ENCODE assay signal across 20 cellular contexts in genomic region chr12:49708851-49709250, GRCh38. TPM values are rescaled to one million over a fixed set of nuclear protein-coding genes. Genes with fewer than 3 reads are reported as not detected.
DNase-seq lines count a peak whose midpoint lies in the region; ATAC-seq and TF ChIP-seq lines count a peak whose summit lies in the region.
"Had no signal": no experiment of that assay in that cellular context is flagged by ENCODE, and none has a peak within 500 bp of the region (broad histone marks: within the 10 kb centered on the region; RNA-seq: fewer than 3 reads in every experiment).

No MANE protein-coding gene starts in this region.

- DNase-seq in NCI-H82 (lab: John Stamatoyannopoulos, UW) (peak; percentile 26), NCI-H82 treated with DMSO at 0.1 percent for 48 hours (lab: John Stamatoyannopoulos, UW; ENCODE audit: unreplicated experiment) (no peak), M059J (ENCODE audit: low read depth) (peak; percentile 37), SJCRH30 (peak; percentile 32 to 46), EL (no peak), WTC11 (ENCODE audit: low spot score) (no peak)
- DNase-seq in CD4-positive, alpha-beta memory T cell = no peak
- DNase-seq: GF-D8, HFFc6, MG63, NCI-H187 treated with DMSO at 0.1 percent for 48 hours, NCI-H2107, NCI-H446 treated with DMSO at 0.1 percent for 48 hours, NCI-H526, T-helper 2 cell had no signal

- H3K9me3 Mint-ChIP-seq in CD4-positive, alpha-beta memory T cell = peaks cover 0 to 3% (median 0%) of the 10 kb centered on the region in 8 donors
- H3K9me3 Mint-ChIP-seq in WTC11 = peaks cover 3% of the 10 kb centered on the region; the same call in 1 of the 2 replicates
- H3K9me3 Mint-ChIP-seq: GM23338, HFFc6 had no signal

- no peak overlapping the region for H3K27ac ChIP-seq in SJCRH30
- H3K27ac ChIP-seq in CD4-positive, alpha-beta memory T cell (ENCODE audit: low read depth, low read length) = no peak overlapping the region

- no peak for TF ChIP-seq CTCF in WTC11 (IDR thresholded peaks at IDR 0.05)

- no peak overlapping the region for H3K4me3 Mint-ChIP-seq in CD4-positive, alpha-beta memory T cell
- H3K4me3 Mint-ChIP-seq in WTC11 = no peak overlapping the region
- H3K4me3 Mint-ChIP-seq: CD14-positive monocyte, HFFc6 had no signal

- H3K36me3 ChIP-seq in SJCRH30 = no peaks in the 10 kb centered on the region
- H3K36me3 ChIP-seq in CD4-positive, alpha-beta memory T cell (ENCODE audit: insufficient read depth, low read length) = no peaks in the 10 kb centered on the region
- H3K36me3 ChIP-seq: HAP-1, MG63 had no signal

- POLR2A ChIA-PET in CD4-positive, alpha-beta memory T cell (lab: Charles Lee; ENCODE audit: partially characterized antibody) = interaction anchor here (0.8 to 11.8 kb wide), 4 partner anchors 38 to 120 kb away, joined by 3 to 98 read pairs (median 31); partner anchors contain the start of gene NCKAP5L
- POLR2A ChIA-PET in WTC11 (lab: Charles Lee) = no interaction called here

- H3K36me3 Mint-ChIP-seq in CD4-positive, alpha-beta memory T cell = peaks cover 3 to 4% of the 10 kb centered on the region in 2 donors
- no peaks in the 10 kb centered on the region for H3K36me3 Mint-ChIP-seq in WTC11

- no peaks in the 10 kb centered on the region; the same call in 1 of the 2 replicates for H3K9me3 ChIP-seq in SJCRH30 (replicated peaks)
- no peaks in the 10 kb centered on the region for H3K9me3 ChIP-seq in CD4-positive, alpha-beta memory T cell (ENCODE audit: control insufficient read depth in 1 of 2, low read length in 2 of 2)
- H3K9me3 ChIP-seq: HAP-1, MG63 had no signal

- peaks cover 10 to 11% of the 10 kb centered on the region in 2 donors for H3K27me3 Mint-ChIP-seq in CD4-positive, alpha-beta memory T cell
- H3K27me3 Mint-ChIP-seq in WTC11 (ENCODE audit: low read depth) = peaks cover 45% of the 10 kb centered on the region

- H3K27ac Mint-ChIP-seq in CD4-positive, alpha-beta memory T cell = peak overlapping the region in 1 of 7 donors; percentile 36
- no peak overlapping the region for H3K27ac Mint-ChIP-seq in WTC11
- H3K27ac Mint-ChIP-seq: B cell, CD14-positive monocyte, GM23338, HFFc6 had no signal

- no peak for ATAC-seq in WTC11
- ATAC-seq: GM23338, K562 had no signal

- intact Hi-C loops in CD4-positive, alpha-beta memory T cell (cut with micrococcal nuclease) = no loop called here

- CTCF ChIA-PET in CD4-positive, alpha-beta memory T cell (lab: Charles Lee; ENCODE audit: partially characterized antibody) = interaction anchor here (0.8 to 18.0 kb wide), 16 partner anchors 8 to 155 kb away, joined by 3 to 543 read pairs (median 5); partner anchors contain the start of gene TMBIM6
- CTCF ChIA-PET in WTC11 (lab: Charles Lee) = interaction anchor here (1.1 to 4.8 kb wide), 3 partner anchors 32 to 72 kb away, joined by 3 to 19 read pairs (median 10); partner anchors contain the start of gene TMBIM6

- H3K4me1 Mint-ChIP-seq in CD4-positive, alpha-beta memory T cell = peaks cover 19 to 34% (median 26%) of the 10 kb centered on the region in 4 donors
- peaks cover 23% of the 10 kb centered on the region for H3K4me1 Mint-ChIP-seq in WTC11

- no peak overlapping the region for H3K4me3 ChIP-seq in SJCRH30
- H3K4me3 ChIP-seq in CD4-positive, alpha-beta memory T cell (ENCODE audit: low read length in 2 of 2) = no peak overlapping the region
- H3K4me3 ChIP-seq: GM23338, HAP-1, K562, MG63 had no signal

- H3K4me1 ChIP-seq in SJCRH30 = peaks cover 11% of the 10 kb centered on the region
- H3K4me1 ChIP-seq in CD4-positive, alpha-beta memory T cell (ENCODE audit: insufficient read depth, low read length) = peaks cover 31% of the 10 kb centered on the region

- H3K27me3 ChIP-seq in SJCRH30 = no peaks in the 10 kb centered on the region
- no peaks in the 10 kb centered on the region for H3K27me3 ChIP-seq in CD4-positive, alpha-beta memory T cell (ENCODE audit: insufficient read depth, low read length)

TF ChIP-seq in WTC11, 78 proteins besides CTCF, POLR2A, EP300 and RAD21:
- no peak for TF ChIP-seq ERG (CRISPR knock-in tag; IDR thresholded peaks at IDR 0.05)
- no peak for TF ChIP-seq MLX (CRISPR knock-in tag; IDR thresholded peaks at IDR 0.05)
- TF ChIP-seq RORB (CRISPR knock-in tag; IDR thresholded peaks at IDR 0.05) = no peak
- no peak for TF ChIP-seq CBFB (CRISPR knock-in tag; IDR thresholded peaks at IDR 0.05; ENCODE audit: low read depth)
- no peak for TF ChIP-seq ZNF396 (CRISPR knock-in tag; IDR thresholded peaks at IDR 0.05; ENCODE audit: borderline replicate concordance)
- no peak for TF ChIP-seq USF2 (CRISPR knock-in tag; IDR thresholded peaks at IDR 0.05)
- TF ChIP-seq PRDM15 (CRISPR knock-in tag; IDR thresholded peaks at IDR 0.05) = no peak

RNA-seq across cellular contexts. Expression of gene FMNL3, which starts 1.6 kb away (rescaled TPM):
- 18.3 and 30.4 TPM in 2 replicates for total RNA-seq in M059J (2014; rRNA removed; shearing (Covaris generic))
- total RNA-seq in SJCRH30 (2014; rRNA removed; shearing (Covaris generic)) = 33.0 and 39.2 TPM in 2 replicates
- 10 to 100 TPM; 27.9 to 28.1 TPM for total RNA-seq in CD4-positive, alpha-beta memory T cell
- polyA plus RNA-seq in CD4-positive, alpha-beta memory T cell = 1 to 10 TPM; 3.9 to 6.1 TPM
- 15.2 to 19.3 TPM (median 15.6 TPM) in 3 replicates for total RNA-seq in WTC11 (2021)

RNA-seq across cellular contexts. Expression of gene TMBIM6, which starts 32.5 kb away (rescaled TPM):
- total RNA-seq in M059J (2014; rRNA removed; shearing (Covaris generic)) = 585 and 680 TPM in 2 replicates
- total RNA-seq in SJCRH30 (2014; rRNA removed; shearing (Covaris generic)) = 400 TPM in 2 replicates
- total RNA-seq in CD4-positive, alpha-beta memory T cell = 100 to 1,000 TPM; 421 to 431 TPM
- polyA plus RNA-seq in CD4-positive, alpha-beta memory T cell = 1,000 to 10,000 TPM in 1 of 2 donors, 100 to 1,000 TPM in 1; 878 to 2,112 TPM
- 402 to 417 TPM (median 412 TPM) in 3 replicates for total RNA-seq in WTC11 (2021)

Comparison
In these comparisons a context has a peak if more than half of its experiments do, and no peak if none do; other contexts are left out.
1. DNase-seq: peak in NCI-H82 (single experiment), M059J (single experiment) and SJCRH30 (2 of 2); none in NCI-H82 treated with DMSO at 0.1 percent for 48 hours (single experiment), EL (single experiment), CD4-positive, alpha-beta memory T cell (0 of 5) and WTC11 (single experiment).